Comparison of ENCODE assay signal across 8 cellular contexts in the genomic region with DNA sequence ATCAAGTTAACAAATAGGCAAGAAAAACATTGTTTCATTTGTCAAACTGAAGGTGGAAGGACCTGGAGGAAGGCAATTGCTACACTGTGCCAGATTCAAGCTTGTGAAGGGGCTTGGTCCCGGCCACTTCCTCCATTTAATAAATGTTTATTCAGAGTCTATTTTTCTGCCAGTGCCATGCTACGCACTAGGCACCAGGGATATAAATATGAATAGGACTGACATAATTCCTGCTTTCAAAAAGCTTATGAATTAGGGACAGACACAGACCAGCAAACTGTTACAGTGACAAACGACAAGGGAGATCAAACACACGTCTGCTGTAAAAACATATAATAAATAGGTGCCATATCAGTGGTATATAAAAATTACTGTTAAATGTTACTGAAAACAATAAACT. TPM values are rescaled to one million over a fixed set of nuclear protein-coding genes. Genes with fewer than 3 reads are reported as not detected.
DNase-seq lines count a peak whose midpoint lies in the region; ATAC-seq and TF ChIP-seq lines count a peak whose summit lies in the region.

No MANE protein-coding gene starts in this region.

- H3K4me3 ChIP-seq in Caco-2 (ENCODE audit: low read depth, low read length), result no peak overlapping the region
- peak overlapping the region in 1 of 4 donors; percentile 54 for H3K4me3 ChIP-seq in adrenal gland
- H3K4me3 ChIP-seq in mucosa of stomach (ENCODE audit: low read length), result no peak overlapping the region

- no peaks in the 10 kb centered on the region for H3K27me3 ChIP-seq in Caco-2 (replicated peaks; ENCODE audit: control insufficient read depth, insufficient read depth, low read length)
- no peaks in the 10 kb centered on the region for H3K27me3 ChIP-seq in adrenal gland
- H3K27me3 ChIP-seq in mucosa of stomach (ENCODE audit: control insufficient read depth, insufficient read depth, low read length), result no peaks in the 10 kb centered on the region

- no peaks in the 10 kb centered on the region for H3K36me3 ChIP-seq in Caco-2 (ENCODE audit: control insufficient read depth, insufficient read depth, low read length)
- no peaks in the 10 kb centered on the region for H3K36me3 ChIP-seq in KOPT-K1 (ENCODE audit: insufficient read depth, low read length)
- no peaks in the 10 kb centered on the region for H3K36me3 ChIP-seq in adrenal gland (replicated peaks in 1 of 2)
- H3K36me3 ChIP-seq in mucosa of stomach (ENCODE audit: control insufficient read depth, insufficient read depth, low read length), result no peaks in the 10 kb centered on the region

- TF ChIP-seq CTCF in Caco-2 (IDR thresholded peaks at IDR 0.05; ENCODE audit: insufficient read depth in 1 of 2, low read depth in 1 of 2, low read length in 1 of 2, severe bottlenecking in 1 of 2, unreplicated experiment in 1 of 2) (no peak), adrenal gland (IDR thresholded peaks at IDR 0.05) (peak in 1 of 6 experiments; percentile 3), nephron progenitor cell (IDR thresholded peaks at IDR 0.05) (no peak)

- H3K9me3 ChIP-seq in Caco-2 (no peaks in the 10 kb centered on the region), KOPT-K1 (ENCODE audit: insufficient read depth, low read length, poor library complexity, severe bottlenecking) (no peaks in the 10 kb centered on the region), adrenal gland (replicated peaks in 1 of 3) (no peaks in the 10 kb centered on the region), mucosa of stomach (ENCODE audit: control insufficient read depth, low read length) (no peaks in the 10 kb centered on the region)

- POLR2A ChIA-PET in Caco-2 (lab: Charles Lee), result no interaction called here

- peak overlapping the region; percentile 56 for H3K9ac ChIP-seq in mucosa of stomach (ENCODE audit: low read length)

- intact Hi-C loops in Caco-2 (cut with micrococcal nuclease; ENCODE audit: unreplicated experiment), result loop anchor here (1.0 kb wide), 1 partner anchor 97 kb away; no protein-coding TSS in a partner anchor
- intact Hi-C loops in adrenal gland (cut with DNase I), result no loop called here

- CTCF ChIA-PET in Caco-2 (lab: Charles Lee), result interaction anchor here (0.8 to 1.6 kb wide), 3 partner anchors 24 to 96 kb away, joined by 3 to 9 read pairs (median 4); no protein-coding TSS in a partner anchor

- H3K27me3 Mint-ChIP-seq in Caco-2 (ENCODE audit: insufficient read depth, unreplicated experiment), result no peaks in the 10 kb centered on the region
- H3K27me3 Mint-ChIP-seq in nephron progenitor cell (ENCODE audit: low read depth, poor library complexity), result peaks cover 4% of the 10 kb centered on the region

- DNase-seq in Caco-2 (no peak), adrenal gland (peak in 2 of 7 donors; percentile 30 to 33), NCI-H1436 (lab: John Stamatoyannopoulos, UW) (no peak), EL (no peak), nephron progenitor cell (no peak)

- no peaks in the 10 kb centered on the region for H3K4me1 ChIP-seq in Caco-2
- H3K4me1 ChIP-seq in adrenal gland (replicated peaks in 1 of 2), result peaks cover 16% of the 10 kb centered on the region in 2 donors
- H3K4me1 ChIP-seq in mucosa of stomach (ENCODE audit: control insufficient read depth, insufficient read depth, low read length), result peaks cover 13% of the 10 kb centered on the region

- H3K4me1 Mint-ChIP-seq in Caco-2 (ENCODE audit: low read depth, unreplicated experiment), result peaks cover 7% of the 10 kb centered on the region
- H3K4me1 Mint-ChIP-seq in nephron progenitor cell, result peaks cover 9% of the 10 kb centered on the region

- no TSS peak for BruUV-seq in Caco-2 (replicated peaks; lab: Mats Ljungman, UMichigan)

- H3K36me3 Mint-ChIP-seq in Caco-2 (ENCODE audit: insufficient read depth, unreplicated experiment) (no peaks in the 10 kb centered on the region), nephron progenitor cell (ENCODE audit: low read depth) (no peaks in the 10 kb centered on the region)

- 25 to 48% (median 38%) methylated on average over 4 of the region's 4 CpGs for WGBS in adrenal gland, 4 donors

- no peak for ATAC-seq in HG03520 (IDR thresholded peaks at IDR 0.05; ENCODE audit: unreplicated experiment)

- H3K27ac Mint-ChIP-seq in Caco-2 (ENCODE audit: unreplicated experiment) (no peak overlapping the region), nephron progenitor cell (no peak overlapping the region)

- peak overlapping the region; percentile 28 for H3K27ac ChIP-seq in KOPT-K1 (ENCODE audit: low read depth, low read length, poor library complexity, severe bottlenecking)
- peak overlapping the region in 3 of 5 donors; percentile 59 to 79 (median 77) for H3K27ac ChIP-seq in adrenal gland

- H3K9me3 Mint-ChIP-seq in Caco-2 (ENCODE audit: unreplicated experiment) (no peaks in the 10 kb centered on the region), nephron progenitor cell (peaks cover 8% of the 10 kb centered on the region)

- peak in 1 of 2 donors; percentile 17 for TF ChIP-seq POLR2A in adrenal gland (IDR thresholded peaks at IDR 0.05)

- H3K4me3 Mint-ChIP-seq in Caco-2 (ENCODE audit: unreplicated experiment) (peak overlapping the region; percentile 54), nephron progenitor cell (no peak overlapping the region)

RNA-seq across cellular contexts. Expression of gene TLR6, which starts 0.6 kb away (rescaled TPM):
- total RNA-seq in Caco-2 (2022), result not detected in 2 replicates
- 10 to 100 TPM in 1 of 8 donors, 1 to 10 TPM in 7; 2.8 to 14.4 (median 6.6) TPM for total RNA-seq in adrenal gland
- polyA plus RNA-seq in adrenal gland, result 1 to 10 TPM in 2 of 3 donors, under 1 TPM in 1; 0.80 to 2.6 (median 1.0) TPM

RNA-seq across cellular contexts. Expression of gene FAM114A1, which starts 11.6 kb away (rescaled TPM):
- total RNA-seq in Caco-2 (2022), result 20.8 and 21.7 TPM in 2 replicates
- 100 to 1,000 TPM; 115 to 335 (median 186) TPM for total RNA-seq in adrenal gland
- 100 to 1,000 TPM in 1 of 3 donors, 10 to 100 TPM in 2; 29.3 to 212 (median 29.4) TPM for polyA plus RNA-seq in adrenal gland

RNA-seq across cellular contexts. Expression of gene TLR1, which starts 51.5 kb away (rescaled TPM):
- total RNA-seq in Caco-2 (2022) (not detected in 2 replicates), adrenal gland (10 to 100 TPM; 13.2 to 60.0 (median 16.5) TPM)
- polyA plus RNA-seq in adrenal gland, result 1 to 10 TPM; 2.5 to 5.9 (median 2.8) TPM

Comparison
In these comparisons a context has a peak if more than half of its experiments do, and no peak if none do; other contexts are left out.
1. RNA of gene TLR1, which starts 51.5 kb away (total RNA-seq): 13.2 to 60.0 TPM in adrenal gland; not detected in Caco-2; every median in the first group is over 10 times any median in the second.